In genomic region chr16:88381820-88382451, GRCh38 we compare ENCODE assay signal across 17 cellular contexts. TPM values are rescaled to one million over a fixed set of nuclear protein-coding genes. Genes with fewer than 3 reads are reported as not detected.
DNase-seq lines count a peak whose midpoint lies in the region; ATAC-seq and TF ChIP-seq lines count a peak whose summit lies in the region.
"Had no signal": no experiment of that assay in that cellular context is flagged by ENCODE, and none has a peak within 500 bp of the region (broad histone marks: within the 10 kb centered on the region; RNA-seq: fewer than 3 reads in every experiment).

No MANE protein-coding gene starts in this region.

- no peak for TF ChIP-seq RAD21 in IMR-90 (IDR thresholded peaks at IDR 0.05; ENCODE audit: low read length)

- H2BK5ac ChIP-seq in IMR-90 (ENCODE audit: low read depth, low read length, poor library complexity, severe bottlenecking) = peak overlapping the region; percentile 95

- H3K9me1 ChIP-seq in IMR-90 (ENCODE audit: insufficient read depth, low read length) = peaks cover 45% of the 10 kb centered on the region

- BruUV-seq in Caco-2 (replicated peaks; lab: Mats Ljungman, UMichigan) (no TSS peak), IMR-90 (replicated peaks; lab: Mats Ljungman, UMichigan) (no TSS peak)

- H3K4ac ChIP-seq in IMR-90 (ENCODE audit: low read depth, low read length) = peak overlapping the region; percentile 95

- H3K27ac ChIP-seq in IMR-90 (ENCODE audit: insufficient read depth, low read length) (peak overlapping the region; percentile 98), ovary (no peak overlapping the region)
- H3K27ac ChIP-seq: BLaER1 treated with 17β-estradiol and CSF1 and Interleukin-3, amounts not matched to agents 10 nM and 100 nM; transverse colon had no signal

- H3K27me3 ChIP-seq in Caco-2 (replicated peaks; ENCODE audit: control insufficient read depth, insufficient read depth, low read length) (peaks cover 2% of the 10 kb centered on the region; the same call in 1 of the 2 replicates), IMR-90 (ENCODE audit: control insufficient read depth, insufficient read depth, low read length) (no peaks in the 10 kb centered on the region), ovary (no peaks in the 10 kb centered on the region)

- peak overlapping the region; percentile 66 for H3K4me3 Mint-ChIP-seq in Caco-2 (ENCODE audit: unreplicated experiment)
- H3K4me3 Mint-ChIP-seq: activated T-helper 1 cell treated with anti-CD3 and anti-CD28 coated beads, Interleukin-12 subunit alpha, Interleukin-12 subunit beta, Interleukin-2, Interleukin-4 antibody, amounts not matched to agents 30 ng/mL and 10 ng/mL and 1 ng/mL, durations not matched to agents 14 hours and 24 hours and 36 hours had no signal

- H3K9me3 ChIP-seq in Caco-2 (no peaks in the 10 kb centered on the region), IMR-90 (ENCODE audit: control insufficient read depth, insufficient read depth, low read length) (no peaks in the 10 kb centered on the region), ovary (no peaks in the 10 kb centered on the region)
- H3K9me3 ChIP-seq: gastroesophageal sphincter, transverse colon had no signal

- H3K36me3 Mint-ChIP-seq in Caco-2 (ENCODE audit: insufficient read depth, unreplicated experiment) = no peaks in the 10 kb centered on the region
- H3K36me3 Mint-ChIP-seq: IgD-negative memory B cell had no signal

- in situ Hi-C loops in IMR-90 (cut with MboI; ENCODE audit: low sequenced_read_pairs) = loop anchor here (5.0 kb wide), 1 partner anchor 185 kb away; no protein-coding TSS in a partner anchor

- H3K14ac ChIP-seq in IMR-90 (replicated peaks; ENCODE audit: low read depth, low read length) = peak overlapping the region; percentile 87

- intact Hi-C loops in Caco-2 (cut with micrococcal nuclease; ENCODE audit: unreplicated experiment) (no loop called here), IMR-90 (cut with micrococcal nuclease) (loop anchor here (2.0 to 10.0 kb wide), 6 partner anchors 49 to 427 kb away; partner anchors contain the start of gene BANP), ovary (cut with DNase I) (loop anchor here in 1 of 4 donors (5.0 to 10.0 kb wide), 2 partner anchors 187 to 400 kb away; no protein-coding TSS in a partner anchor)

- peak overlapping the region; percentile 95 for H4K91ac ChIP-seq in IMR-90 (ENCODE audit: insufficient read depth, low read depth, low read length)

- DNase-seq in Caco-2 (no peak), IMR-90 (no peak), iPS DF 19.7 (ENCODE audit: low read depth, low spot score) (peak; percentile 83), ovary (peak in 3 of 5 donors; percentile 22 to 34 (median 29)), T-helper 1 cell (no peak), NCI-H2081 treated with DMSO at 0.1 percent for 48 hours (lab: John Stamatoyannopoulos, UW) (no peak)
- no peak for DNase-seq in activated CD4-positive, CD25-positive, alpha-beta regulatory T cell (lab: John Stamatoyannopoulos, UW)
- DNase-seq: DMS79; NCI-H1048; NCI-H345; stimulated activated CD4-positive, alpha-beta T cell treated with anti-CD3 and anti-CD28 coated beads, Interleukin-4, amount 100 ng/mL, for 24 hours; transverse colon had no signal

- peak overlapping the region; percentile 100 for H2AK5ac ChIP-seq in IMR-90 (ENCODE audit: low read depth, low read length)

- peak overlapping the region; percentile 77 for H4K5ac ChIP-seq in IMR-90 (ENCODE audit: low read depth, low read length)

- H2BK15ac ChIP-seq in IMR-90 (ENCODE audit: low read depth, low read length) = peak overlapping the region; percentile 95; the same call in 2 of the 3 replicates

- peak overlapping the region; percentile 90 for H2BK20ac ChIP-seq in IMR-90 (ENCODE audit: low read depth, low read length)

- no peak overlapping the region for H3K56ac ChIP-seq in IMR-90 (ENCODE audit: extremely low read depth, insufficient read depth, low read length)

- H3K27ac Mint-ChIP-seq in Caco-2 (ENCODE audit: unreplicated experiment) = no peak overlapping the region
- H3K27ac Mint-ChIP-seq: activated T-helper 1 cell treated with anti-CD3 and anti-CD28 coated beads, Interleukin-12 subunit alpha, Interleukin-12 subunit beta, Interleukin-2, Interleukin-4 antibody, amounts not matched to agents 30 ng/mL and 10 ng/mL and 1 ng/mL, durations not matched to agents 14 hours and 24 hours and 36 hours; IgD-negative memory B cell had no signal

- H3K18ac ChIP-seq in IMR-90 (ENCODE audit: low read depth, low read length) = peak overlapping the region; percentile 70

- H3K4me2 ChIP-seq in IMR-90 (ENCODE audit: low read depth, low read length) = no peak overlapping the region; the same call in 1 of the 2 replicates

- H3K4me1 Mint-ChIP-seq in Caco-2 (ENCODE audit: low read depth, unreplicated experiment) = no peaks in the 10 kb centered on the region

- TF ChIP-seq POLR2A in IMR-90 (IDR thresholded peaks at IDR 0.05; ENCODE audit: low read depth, low read length) (no peak), ovary (IDR thresholded peaks at IDR 0.05) (no peak)

- H2AFZ ChIP-seq in IMR-90 (replicated peaks; ENCODE audit: low read length, poor library complexity) = peak overlapping the region; percentile 73

- TF ChIP-seq CTCF in Caco-2 (IDR thresholded peaks at IDR 0.05; ENCODE audit: insufficient read depth in 1 of 2, low read depth in 1 of 2, low read length in 1 of 2, severe bottlenecking in 1 of 2, unreplicated experiment in 1 of 2) (no peak), IMR-90 (conservative IDR thresholded peaks at IDR 0.05; ENCODE audit: low read depth, low read length) (no peak), ovary (IDR thresholded peaks at IDR 0.05) (no peak)

- H3K36me3 ChIP-seq in Caco-2 (ENCODE audit: control insufficient read depth, insufficient read depth, low read length) (no peaks in the 10 kb centered on the region), IMR-90 (ENCODE audit: control insufficient read depth, insufficient read depth, low read length) (peaks cover 20% of the 10 kb centered on the region), ovary (no peaks in the 10 kb centered on the region)
- H3K36me3 ChIP-seq: BLaER1 treated with 17β-estradiol and CSF1 and Interleukin-3, amounts not matched to agents 10 nM and 100 nM; gastroesophageal sphincter; transverse colon had no signal

- peak overlapping the region; percentile 95 for H2BK120ac ChIP-seq in IMR-90 (ENCODE audit: low read depth, low read length)

- POLR2A ChIA-PET in Caco-2 (lab: Charles Lee) (no interaction called here), IMR-90 (lab: Charles Lee; ENCODE audit: unreplicated experiment) (no interaction called here)

- peak overlapping the region; percentile 77 to 78 for H4K8ac ChIP-seq in IMR-90 (ENCODE audit: low read depth in 2 of 2, low read length in 2 of 2)

- CTCF ChIA-PET in Caco-2 (lab: Charles Lee) = no interaction called here
- CTCF ChIA-PET in IMR-90 (lab: Yijun Ruan, JAX) = no interaction called here

- peak overlapping the region; percentile 100 for H2AK9ac ChIP-seq in IMR-90 (replicated peaks; ENCODE audit: low read depth, low read length, poor library complexity)

- H3K9me3 Mint-ChIP-seq in Caco-2 (ENCODE audit: unreplicated experiment) = no peaks in the 10 kb centered on the region
- H3K9me3 Mint-ChIP-seq: activated T-helper 1 cell treated with anti-CD3 and anti-CD28 coated beads, Interleukin-12 subunit alpha, Interleukin-12 subunit beta, Interleukin-2, Interleukin-4 antibody, amounts not matched to agents 30 ng/mL and 10 ng/mL and 1 ng/mL, durations not matched to agents 14 hours and 24 hours and 36 hours; IgD-negative memory B cell had no signal

- dilution Hi-C loops in IMR-90 (cut with HindIII; ENCODE audit: low sequenced_read_pairs, unreplicated experiment) = no loop called here

- WGBS in IMR-90 (ENCODE audit: extremely low coverage in 2 of 2, insufficient read length in 1 of 2), 2 experiments = 77% methylated on average over 8 of the region's 21 CpGs; no CpG with 5 or more reads in 1 of the 2 experiments
- WGBS in ovary, 3 donors = 95 to 96% (median 96%) methylated on average over 21 of the region's 21 CpGs

- no peak overlapping the region for H3K9ac ChIP-seq in IMR-90 (ENCODE audit: low read depth, low read length)

- peaks cover 3 to 59% of the 10 kb centered on the region in 2 experiments; a peak in 3 of 4 replicates for H3K79me1 ChIP-seq in IMR-90 (ENCODE audit: low read depth in 1 of 2, low read length in 2 of 2)

- H3K27me3 Mint-ChIP-seq in Caco-2 (ENCODE audit: insufficient read depth, unreplicated experiment) = peaks cover 7% of the 10 kb centered on the region

- ATAC-seq in IMR-90 (ENCODE audit: low read depth) (no peak), HG03097 (IDR thresholded peaks at IDR 0.05; ENCODE audit: low FRiP score, unreplicated experiment) (no peak)
- ATAC-seq: gastroesophageal sphincter had no signal

- H3K23ac ChIP-seq in IMR-90 (ENCODE audit: low read depth, low read length) = peak overlapping the region; percentile 85; the same call in 1 of the 2 replicates

- peaks cover 30% of the 10 kb centered on the region for H4K20me1 ChIP-seq in IMR-90 (ENCODE audit: insufficient read depth, low read length)

- TF ChIP-seq EP300 in ovary (IDR thresholded peaks at IDR 0.05) = no peak

- H3K4me1 ChIP-seq in Caco-2 = peaks cover 7% of the 10 kb centered on the region
- H3K4me1 ChIP-seq in IMR-90 (ENCODE audit: control insufficient read depth, insufficient read depth, low read length) = peaks cover 35% of the 10 kb centered on the region
- H3K4me1 ChIP-seq in ovary (ENCODE audit: insufficient read depth) = peaks cover 6% of the 10 kb centered on the region

- H3K4me3 ChIP-seq in Caco-2 (ENCODE audit: low read depth, low read length) (no peak overlapping the region), IMR-90 (ENCODE audit: insufficient read depth, low read depth, low read length) (no peak overlapping the region), ovary (no peak overlapping the region)

TF ChIP-seq in IMR-90, 13 proteins besides CTCF, POLR2A, EP300 and RAD21:
- TF ChIP-seq BHLHE40 (IDR thresholded peaks at IDR 0.05; ENCODE audit: low read depth, low read length) = no peak
- no peak for TF ChIP-seq MXI1 (IDR thresholded peaks at IDR 0.05; ENCODE audit: borderline replicate concordance, low read depth, low read length)
- TF ChIP-seq MAFK (IDR thresholded peaks at IDR 0.05; ENCODE audit: low read depth, low read length) = no peak
- no peak for TF ChIP-seq CEBPB (IDR thresholded peaks at IDR 0.05; ENCODE audit: low read depth, low read length)
- TF ChIP-seq CHD1 (IDR thresholded peaks at IDR 0.05; ENCODE audit: low read depth, low read length) = no peak

RNA-seq across cellular contexts. Expression of gene ZNF469, which starts 0.8 kb away (rescaled TPM):
- total RNA-seq in Caco-2 (2022) (0.07 and 0.12 TPM in 2 replicates), IMR-90 (2012; rRNA removed) (1.1 and 1.4 TPM in 2 replicates), ovary (10 to 100 TPM in 2 of 7 donors, 1 to 10 TPM in 5; 1.1 to 16.2 (median 7.5) TPM)
- polyA plus RNA-seq in IMR-90 (2012; rRNA removed) (13.3 and 16.4 TPM in 2 replicates), ovary (1 to 10 TPM in 1 of 2 donors, under 1 TPM in 1; 0.52 to 3.0 TPM)
- 5.1 and 8.8 TPM in 2 replicates for polyA plus RNA-seq in IMR-90 (2012; cell fraction: cytosol; rRNA removed)
- polyA plus RNA-seq in IMR-90 (2012; cell fraction: nucleus; rRNA removed; ENCODE audit: low replicate concordance) = 32.3 and 70.4 TPM in 2 replicates

Comparison
In these comparisons a context has a peak if more than half of its experiments do, and no peak if none do; other contexts are left out.
1. DNase-seq: peak in iPS DF 19.7 (single experiment) and ovary (3 of 5); none in Caco-2 (0 of 2), IMR-90 (single experiment), activated CD4-positive, CD25-positive, alpha-beta regulatory T cell (0 of 4), T-helper 1 cell (0 of 5) and NCI-H2081 treated with DMSO at 0.1 percent for 48 hours (single experiment).